ENCODE assay signal across 8 cellular contexts in the genomic region with DNA sequence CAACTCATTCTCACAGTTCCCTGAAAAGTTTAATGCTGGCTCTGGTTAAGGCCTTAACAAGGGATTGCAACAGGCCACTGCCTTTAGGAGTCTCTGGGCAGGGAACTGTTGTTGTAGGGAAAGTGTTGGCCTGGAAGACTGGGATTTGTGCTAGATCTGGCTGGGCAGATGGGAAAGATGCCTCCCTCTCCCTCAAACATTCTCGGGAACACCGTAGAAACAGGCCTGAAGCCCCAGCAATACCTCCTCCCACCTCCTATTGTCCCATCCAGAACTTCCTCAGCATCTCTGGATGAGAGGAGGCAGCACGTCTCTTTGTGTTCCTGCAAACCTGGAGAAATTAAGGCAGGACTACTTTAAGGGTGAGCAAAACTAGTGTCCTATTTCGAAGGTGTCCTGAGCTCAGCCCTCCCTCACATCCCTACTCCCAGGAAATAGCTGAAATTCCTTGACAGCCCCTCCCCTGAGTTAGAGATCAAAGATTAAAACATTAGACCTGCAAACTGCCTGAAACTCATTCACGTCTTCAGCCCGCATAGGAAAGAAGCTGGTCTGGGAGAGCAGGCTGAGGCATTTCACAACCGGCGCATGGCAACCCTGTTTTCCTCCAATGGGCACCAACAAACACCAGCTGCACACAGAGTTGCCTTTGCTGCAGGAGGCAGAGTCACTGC. TPM values are rescaled to one million over a fixed set of nuclear protein-coding genes. Genes with fewer than 3 reads are reported as not detected.
DNase-seq lines count a peak whose midpoint lies in the region; ATAC-seq, FAIRE-seq and TF ChIP-seq lines count a peak whose summit lies in the region.

No MANE protein-coding gene starts in this region.

- intact Hi-C loops in Right ventricle myocardium superior (cut with DNase I), result no loop called here
- intact Hi-C loops in sciatic nerve (cut with DNase I), result no loop called here
- intact Hi-C loops in posterior cingulate gyrus (cut with DNase I), result no loop called here

- TF ChIP-seq POLR2A in H54 (IDR thresholded peaks at IDR 0.05; ENCODE audit: low read depth, low read length), result no peak

- ATAC-seq in Right ventricle myocardium superior (ENCODE audit: poor library complexity) (peak; percentile 71), sciatic nerve (peak; percentile 81), HG02970 (IDR thresholded peaks at IDR 0.05; ENCODE audit: low FRiP score, unreplicated experiment) (no peak)

- peak; percentile 78 for FAIRE-seq in H54 (lab: Jason Lieb, UNC)

- DNase-seq in H54 (ENCODE audit: insufficient read length, low spot score) (peak; percentile 61), SIG-M5 (lab: John Stamatoyannopoulos, UW) (peak; percentile 7), Right ventricle myocardium superior (peak; percentile 76), sciatic nerve (ENCODE audit: low spot score) (peak; percentile 70), SKM-1 treated with dmso at 0.1 percent for 144 hours (lab: John Stamatoyannopoulos, UW; ENCODE audit: unreplicated experiment) (no peak), posterior cingulate gyrus (no peak), NCI-H1436 (lab: John Stamatoyannopoulos, UW) (no peak)

RNA-seq across cellular contexts. Expression of a gene that starts 10.9 kb away (rescaled TPM):
- total RNA-seq in Right ventricle myocardium superior, result 7.3 TPM
- total RNA-seq in sciatic nerve, result 85.2 TPM

Comparison
In these comparisons a context has a peak if more than half of its experiments do, and no peak if none do; other contexts are left out.
1. DNase-seq: peak in H54 (single experiment), SIG-M5 (single experiment), Right ventricle myocardium superior (single experiment) and sciatic nerve (single experiment); none in SKM-1 treated with dmso at 0.1 percent for 144 hours (single experiment), posterior cingulate gyrus (0 of 10) and NCI-H1436 (single experiment).
2. RNA of a gene that starts 10.9 kb away (total RNA-seq): 85.2 TPM in sciatic nerve (single experiment); 7.3 TPM in Right ventricle myocardium superior (single experiment); every median in the first group is over 10 times any median in the second.